8 cellular contexts compared by ENCODE assay signal in genomic region chr11:62880803-62881578, GRCh38. TPM values are rescaled to one million over a fixed set of nuclear protein-coding genes. Genes with fewer than 3 reads are reported as not detected.
DNase-seq lines count a peak whose midpoint lies in the region; ATAC-seq and TF ChIP-seq lines count a peak whose summit lies in the region.

Gene SLC3A2, plus strand, starts transcription at chr11:62880896. Its CDS starts 128 bp downstream, at chr11:62881024.

- intact Hi-C loops in T-helper 1 cell treated with Interleukin-12 subunit alpha and Interleukin-12 subunit beta and Interleukin-4 antibody, amounts not matched to agents 30 ng/mL and 1 ng/mL, for 36 hours (cut with micrococcal nuclease), result loop anchor here (1.0 to 10.0 kb wide), 22 partner anchors 19 to 1304 kb away; partner anchors contain the start of genes C11orf98, CSKMT, FTH1 and GANAB
- intact Hi-C loops in left ventricle myocardium inferior (cut with micrococcal nuclease) (no loop called here), uterus (cut with DNase I; ENCODE audit: low total_unique reads) (no loop called here)

- ATAC-seq in HG02610 (IDR thresholded peaks at IDR 0.05; ENCODE audit: unreplicated experiment), result peak; percentile 75

- TF ChIP-seq CTCF in GM12875 (IDR thresholded peaks at IDR 0.05; ENCODE audit: borderline replicate concordance, insufficient read depth, low read depth, low read length) (peak; percentile 90), left ventricle myocardium inferior (IDR thresholded peaks at IDR 0.05; ENCODE audit: borderline replicate concordance) (peak; percentile 72), uterus (IDR thresholded peaks at IDR 0.05) (peak; percentile 70 to 81 (median 78))

- peak within 1 kb of the TSS; percentile 99 for H3K4me3 ChIP-seq in GM12875 (ENCODE audit: low read depth, low read length)
- H3K4me3 ChIP-seq in left ventricle myocardium inferior, result peak within 1 kb of the TSS; percentile 90
- H3K4me3 ChIP-seq in uterus, result peak within 1 kb of the TSS; percentile 89 to 99

- H3K27ac ChIP-seq in left ventricle myocardium inferior (replicated peaks) (peak within 1 kb of the TSS; percentile 99), uterus (peak within 1 kb of the TSS; percentile 99 to 100)

- no peaks in the 10 kb centered on the region for H3K27me3 ChIP-seq in left ventricle myocardium inferior (ENCODE audit: low read depth)
- no peaks in the 10 kb centered on the region for H3K27me3 ChIP-seq in uterus

- peak; percentile 85 for DNase-seq in NCI-H1092 treated with DMSO at 0.1 percent for 48 hours (lab: John Stamatoyannopoulos, UW)
- DNase-seq in amniotic epithelial cell (ENCODE audit: low read depth), result peak; percentile 81
- peak; percentile 88 for DNase-seq in left ventricle myocardium inferior
- DNase-seq in pulmonary artery endothelial cell (ENCODE audit: low read depth, low spot score), result peak; percentile 51
- peak; percentile 90 to 91 for DNase-seq in uterus

- H3K9me3 ChIP-seq in left ventricle myocardium inferior (replicated peaks) (no peaks in the 10 kb centered on the region), uterus (no peaks in the 10 kb centered on the region)

- peaks cover 36% of the 10 kb centered on the region for H3K36me3 ChIP-seq in left ventricle myocardium inferior
- no peaks in the 10 kb centered on the region for H3K36me3 ChIP-seq in uterus

- H3K4me1 ChIP-seq in left ventricle myocardium inferior (peaks cover 63% of the 10 kb centered on the region), uterus (peaks cover 20 to 32% of the 10 kb centered on the region in 2 donors)

- peak; percentile 97 to 98 for TF ChIP-seq POLR2A in uterus (IDR thresholded peaks at IDR 0.05)

RNA-seq across cellular contexts. Expression of gene SLC3A2, which starts in this region (rescaled TPM):
- total RNA-seq in T-helper 1 cell treated with Interleukin-12 subunit alpha and Interleukin-12 subunit beta and Interleukin-4 antibody, amounts not matched to agents 30 ng/mL and 1 ng/mL, for 36 hours, result 202 and 204 TPM in 2 replicates
- total RNA-seq in left ventricle myocardium inferior (35.0 TPM), pulmonary artery endothelial cell (140 and 175 TPM in 2 replicates), uterus (100 to 1,000 TPM in 2 of 4 donors, 10 to 100 TPM in 2; 69.8 to 206 (median 98.4) TPM)

Comparison
In these comparisons a context has a peak if more than half of its experiments do, and no peak if none do; other contexts are left out.
1. Peak in every context shown above with its lines: DNase-seq, ATAC-seq, H3K4me3 ChIP-seq and H3K27ac ChIP-seq.